ENCODE assay signal across 1 cellular context in genomic region chr16:78596996-78597422, GRCh38.
TF ChIP-seq lines count a peak whose summit lies in the region.

No MANE protein-coding gene starts in this region.

TF ChIP-seq in HepG2, 621 proteins besides CTCF, POLR2A, EP300 and RAD21 (continued from another document and continues in another):
- no peak for TF ChIP-seq FOXC1 (CRISPR knock-in tag; IDR thresholded peaks at IDR 0.05; ENCODE audit: borderline replicate concordance)
- peak; percentile 96 for TF ChIP-seq TCF7L2 (IDR thresholded peaks at IDR 0.05; ENCODE audit: low read depth, low read length)
- TF ChIP-seq BCL3 (CRISPR knock-in tag; IDR thresholded peaks at IDR 0.05): peak; percentile 40; the same call in 1 of the 2 replicates
- TF ChIP-seq ZNF17 (CRISPR knock-in tag; IDR thresholded peaks at IDR 0.05): no peak
- no peak for TF ChIP-seq GTF3A (CRISPR knock-in tag; conservative IDR thresholded peaks at IDR 0.05)
- TF ChIP-seq SNRNP70 (IDR thresholded peaks at IDR 0.05; ENCODE audit: low read depth, low read length): no peak
- TF ChIP-seq, protein P1, sequence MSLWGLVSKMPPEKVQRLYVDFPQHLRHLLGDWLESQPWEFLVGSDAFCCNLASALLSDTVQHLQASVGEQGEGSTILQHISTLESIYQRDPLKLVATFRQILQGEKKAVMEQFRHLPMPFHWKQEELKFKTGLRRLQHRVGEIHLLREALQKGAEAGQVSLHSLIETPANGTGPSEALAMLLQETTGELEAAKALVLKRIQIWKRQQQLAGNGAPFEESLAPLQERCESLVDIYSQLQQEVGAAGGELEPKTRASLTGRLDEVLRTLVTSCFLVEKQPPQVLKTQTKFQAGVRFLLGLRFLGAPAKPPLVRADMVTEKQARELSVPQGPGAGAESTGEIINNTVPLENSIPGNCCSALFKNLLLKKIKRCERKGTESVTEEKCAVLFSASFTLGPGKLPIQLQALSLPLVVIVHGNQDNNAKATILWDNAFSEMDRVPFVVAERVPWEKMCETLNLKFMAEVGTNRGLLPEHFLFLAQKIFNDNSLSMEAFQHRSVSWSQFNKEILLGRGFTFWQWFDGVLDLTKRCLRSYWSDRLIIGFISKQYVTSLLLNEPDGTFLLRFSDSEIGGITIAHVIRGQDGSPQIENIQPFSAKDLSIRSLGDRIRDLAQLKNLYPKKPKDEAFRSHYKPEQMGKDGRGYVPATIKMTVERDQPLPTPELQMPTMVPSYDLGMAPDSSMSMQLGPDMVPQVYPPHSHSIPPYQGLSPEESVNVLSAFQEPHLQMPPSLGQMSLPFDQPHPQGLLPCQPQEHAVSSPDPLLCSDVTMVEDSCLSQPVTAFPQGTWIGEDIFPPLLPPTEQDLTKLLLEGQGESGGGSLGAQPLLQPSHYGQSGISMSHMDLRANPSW (CRISPR knock-in tag; IDR thresholded peaks at IDR 0.05; ENCODE audit: borderline replicate concordance): peak; percentile 62; the same call in 1 of the 2 replicates
- TF ChIP-seq, protein P2, sequence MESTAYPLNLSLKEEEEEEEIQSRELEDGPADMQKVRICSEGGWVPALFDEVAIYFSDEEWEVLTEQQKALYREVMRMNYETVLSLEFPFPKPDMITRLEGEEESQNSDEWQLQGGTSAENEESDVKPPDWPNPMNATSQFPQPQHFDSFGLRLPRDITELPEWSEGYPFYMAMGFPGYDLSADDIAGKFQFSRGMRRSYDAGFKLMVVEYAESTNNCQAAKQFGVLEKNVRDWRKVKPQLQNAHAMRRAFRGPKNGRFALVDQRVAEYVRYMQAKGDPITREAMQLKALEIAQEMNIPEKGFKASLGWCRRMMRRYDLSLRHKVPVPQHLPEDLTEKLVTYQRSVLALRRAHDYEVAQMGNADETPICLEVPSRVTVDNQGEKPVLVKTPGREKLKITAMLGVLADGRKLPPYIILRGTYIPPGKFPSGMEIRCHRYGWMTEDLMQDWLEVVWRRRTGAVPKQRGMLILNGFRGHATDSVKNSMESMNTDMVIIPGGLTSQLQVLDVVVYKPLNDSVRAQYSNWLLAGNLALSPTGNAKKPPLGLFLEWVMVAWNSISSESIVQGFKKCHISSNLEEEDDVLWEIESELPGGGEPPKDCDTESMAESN (CRISPR knock-in tag; conservative IDR thresholded peaks at IDR 0.05): no peak
- TF ChIP-seq ZNF609 (CRISPR knock-in tag; IDR thresholded peaks at IDR 0.05; ENCODE audit: borderline replicate concordance): peak; percentile 80; the same call in 1 of the 2 replicates
- no peak for TF ChIP-seq ZBTB44 (CRISPR knock-in tag; IDR thresholded peaks at IDR 0.05)
- no peak for TF ChIP-seq SRSF9 (IDR thresholded peaks at IDR 0.05; ENCODE audit: borderline replicate concordance, insufficient read depth, low read depth, low read length, poor library complexity, severe bottlenecking)
- TF ChIP-seq ZNF598 (CRISPR knock-in tag; IDR thresholded peaks at IDR 0.05; ENCODE audit: borderline replicate concordance): no peak
- no peak for TF ChIP-seq BORCS8-MEF2B (CRISPR knock-in tag; IDR thresholded peaks at IDR 0.05)
- TF ChIP-seq ZFP36 (IDR thresholded peaks at IDR 0.05; ENCODE audit: borderline replicate concordance, low read depth, low read length, partially characterized antibody): no peak
- 0 out of 2 replicates have a peak, but pooled peaks have one; percentile 38 for TF ChIP-seq ZIK1 (CRISPR knock-in tag; IDR thresholded peaks at IDR 0.05; ENCODE audit: borderline replicate concordance, low read depth)
- peak; percentile 11; the same call in 1 of the 2 replicates for TF ChIP-seq ELF1 (CRISPR knock-in tag; IDR thresholded peaks at IDR 0.05)
- TF ChIP-seq ZBTB1 (CRISPR knock-in tag; IDR thresholded peaks at IDR 0.05; ENCODE audit: borderline replicate concordance): no peak
- peak; percentile 66; the same call in 1 of the 2 replicates for TF ChIP-seq ZNF503 (CRISPR knock-in tag; IDR thresholded peaks at IDR 0.05)
- TF ChIP-seq ZNF205 (CRISPR knock-in tag; IDR thresholded peaks at IDR 0.05): 0 out of 2 replicates have a peak, but pooled peaks have one; percentile 23
- peak; percentile 66; the same call in 1 of the 2 replicates for TF ChIP-seq HDAC2 (CRISPR knock-in tag; IDR thresholded peaks at IDR 0.05)
- TF ChIP-seq TAF15 (IDR thresholded peaks at IDR 0.05; ENCODE audit: low read depth, low read length, poor library complexity, severe bottlenecking): no peak
- TF ChIP-seq ZNF629 (CRISPR knock-in tag; conservative IDR thresholded peaks at IDR 0.05): 0 out of 2 replicates have a peak, but pooled peaks have one; percentile 12
- TF ChIP-seq, protein P3, sequence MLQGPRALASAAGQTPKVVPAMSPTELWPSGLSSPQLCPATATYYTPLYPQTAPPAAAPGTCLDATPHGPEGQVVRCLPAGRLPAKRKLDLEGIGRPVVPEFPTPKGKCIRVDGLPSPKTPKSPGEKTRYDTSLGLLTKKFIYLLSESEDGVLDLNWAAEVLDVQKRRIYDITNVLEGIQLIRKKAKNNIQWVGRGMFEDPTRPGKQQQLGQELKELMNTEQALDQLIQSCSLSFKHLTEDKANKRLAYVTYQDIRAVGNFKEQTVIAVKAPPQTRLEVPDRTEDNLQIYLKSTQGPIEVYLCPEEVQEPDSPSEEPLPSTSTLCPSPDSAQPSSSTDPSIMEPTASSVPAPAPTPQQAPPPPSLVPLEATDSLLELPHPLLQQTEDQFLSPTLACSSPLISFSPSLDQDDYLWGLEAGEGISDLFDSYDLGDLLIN (CRISPR knock-in tag; IDR thresholded peaks at IDR 0.05; ENCODE audit: borderline replicate concordance): no peak
- no peak for TF ChIP-seq ZNF543 (CRISPR knock-in tag; IDR thresholded peaks at IDR 0.05)
- TF ChIP-seq, protein P4, sequence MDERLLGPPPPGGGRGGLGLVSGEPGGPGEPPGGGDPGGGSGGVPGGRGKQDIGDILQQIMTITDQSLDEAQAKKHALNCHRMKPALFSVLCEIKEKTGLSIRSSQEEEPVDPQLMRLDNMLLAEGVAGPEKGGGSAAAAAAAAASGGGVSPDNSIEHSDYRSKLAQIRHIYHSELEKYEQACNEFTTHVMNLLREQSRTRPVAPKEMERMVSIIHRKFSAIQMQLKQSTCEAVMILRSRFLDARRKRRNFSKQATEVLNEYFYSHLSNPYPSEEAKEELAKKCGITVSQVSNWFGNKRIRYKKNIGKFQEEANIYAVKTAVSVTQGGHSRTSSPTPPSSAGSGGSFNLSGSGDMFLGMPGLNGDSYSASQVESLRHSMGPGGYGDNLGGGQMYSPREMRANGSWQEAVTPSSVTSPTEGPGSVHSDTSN (CRISPR knock-in tag; IDR thresholded peaks at IDR 0.05): no peak
- TF ChIP-seq, protein P5, sequence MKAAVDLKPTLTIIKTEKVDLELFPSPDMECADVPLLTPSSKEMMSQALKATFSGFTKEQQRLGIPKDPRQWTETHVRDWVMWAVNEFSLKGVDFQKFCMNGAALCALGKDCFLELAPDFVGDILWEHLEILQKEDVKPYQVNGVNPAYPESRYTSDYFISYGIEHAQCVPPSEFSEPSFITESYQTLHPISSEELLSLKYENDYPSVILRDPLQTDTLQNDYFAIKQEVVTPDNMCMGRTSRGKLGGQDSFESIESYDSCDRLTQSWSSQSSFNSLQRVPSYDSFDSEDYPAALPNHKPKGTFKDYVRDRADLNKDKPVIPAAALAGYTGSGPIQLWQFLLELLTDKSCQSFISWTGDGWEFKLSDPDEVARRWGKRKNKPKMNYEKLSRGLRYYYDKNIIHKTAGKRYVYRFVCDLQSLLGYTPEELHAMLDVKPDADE (CRISPR knock-in tag; IDR thresholded peaks at IDR 0.05): no peak
- TF ChIP-seq SMYD3 (CRISPR knock-in tag; IDR thresholded peaks at IDR 0.05): no peak
- no peak for TF ChIP-seq NAIF1 (CRISPR knock-in tag; IDR thresholded peaks at IDR 0.05; ENCODE audit: borderline replicate concordance)
- TF ChIP-seq AHDC1 (CRISPR knock-in tag; IDR thresholded peaks at IDR 0.05; ENCODE audit: borderline replicate concordance): peak; percentile 97
